ENCODE assay signal across 8 cellular contexts in genomic region chr10:50051995-50052660, GRCh38. TPM values are rescaled to one million over a fixed set of nuclear protein-coding genes. Genes with fewer than 3 reads are reported as not detected.
DNase-seq lines count a peak whose midpoint lies in the region; ATAC-seq and TF ChIP-seq lines count a peak whose summit lies in the region.
"Not testable (repeated sequence)": the region's sequence is repeated elsewhere in the genome, so short reads cannot be mapped to it uniquely, and the experiment has no call there.

No MANE protein-coding gene starts in this region.

- H3K9ac ChIP-seq in skeletal muscle satellite cell (ENCODE audit: low read depth, low read length) = peak overlapping the region; percentile 38

- H3K4me2 ChIP-seq in skeletal muscle satellite cell (ENCODE audit: low read length) = peak overlapping the region; percentile 69

- H3K4me1 ChIP-seq in skeletal muscle satellite cell (ENCODE audit: control insufficient read depth, insufficient read depth, low read length) = not testable (repeated sequence)

- peak overlapping the region; percentile 11 for H3K4me3 ChIP-seq in choroid plexus epithelial cell (ENCODE audit: low read depth, low read length)
- not testable (repeated sequence) for H3K4me3 ChIP-seq in kidney epithelial cell (ENCODE audit: low read depth, low read length)
- H3K4me3 ChIP-seq in skeletal muscle satellite cell (ENCODE audit: low read length) = peak overlapping the region; percentile 56

- DNase-seq in AG08395 (ENCODE audit: low spot score) (peak; percentile 14), SK-MEL-5 (ENCODE audit: low read depth, low spot score) (peak; percentile 46), choroid plexus epithelial cell (ENCODE audit: low read depth) (peak; percentile 83), kidney epithelial cell (ENCODE audit: low read depth) (peak; percentile 9)

- in situ Hi-C loops in SK-MEL-5 (cut with HindIII; ENCODE audit: low pct_unique_long_range_greater_than_20kb, low sequenced_read_pairs) = not testable (repeated sequence)

- not testable (repeated sequence) for TF ChIP-seq CTCF in choroid plexus epithelial cell (conservative IDR thresholded peaks at IDR 0.05; ENCODE audit: low read depth, low read length); kidney epithelial cell (IDR thresholded peaks at IDR 0.05; ENCODE audit: insufficient read depth, low read length, poor library complexity, severe bottlenecking)

- H3K9me3 ChIP-seq in skeletal muscle satellite cell (replicated peaks; ENCODE audit: low read length) = not testable (repeated sequence)

- H3K36me3 ChIP-seq in kidney epithelial cell (ENCODE audit: control insufficient read depth, insufficient read depth, low read length); skeletal muscle satellite cell (ENCODE audit: insufficient read depth, low read length): not testable (repeated sequence)

- ATAC-seq in GM18867 (IDR thresholded peaks at IDR 0.05; ENCODE audit: unreplicated experiment) (peak; percentile 41), GM21619 (IDR thresholded peaks at IDR 0.05; ENCODE audit: unreplicated experiment) (peak; percentile 82), HG03095 (IDR thresholded peaks at IDR 0.05; ENCODE audit: unreplicated experiment) (peak; percentile 52)

- not testable (repeated sequence) for H3K27me3 ChIP-seq in kidney epithelial cell (ENCODE audit: control insufficient read depth, insufficient read depth, low read length); skeletal muscle satellite cell (ENCODE audit: control insufficient read depth, insufficient read depth, low read length)

RNA-seq across cellular contexts. Expression of gene WASHC2A, which starts 15.6 kb away (rescaled TPM):
- 28.2 and 30.5 TPM in 2 replicates for total RNA-seq in SK-MEL-5 (2014; rRNA removed; shearing (Covaris generic))
- 16.9 and 25.1 TPM in 2 replicates for polyA plus RNA-seq in SK-MEL-5 (2015; cell fraction: cytosol; rRNA removed)
- polyA plus RNA-seq in SK-MEL-5 (2015; cell fraction: nucleus; rRNA removed) = 76.1 and 101 TPM in 2 replicates
- total RNA-seq in kidney epithelial cell = 52.6 and 53.7 TPM in 2 replicates
- 31.9 and 34.5 TPM in 2 replicates for total RNA-seq in skeletal muscle satellite cell (2012; rRNA removed)

Comparison
In these comparisons a context has a peak if more than half of its experiments do, and no peak if none do; other contexts are left out.
1. DNase-seq: peak in every context shown above with its lines; median percentile 83 in choroid plexus epithelial cell; 46 in SK-MEL-5; 14 in AG08395; 9 in kidney epithelial cell.